1 cellular context compared by ENCODE assay signal in genomic region chr15:98565566-98565965, GRCh38.
TF ChIP-seq lines count a peak whose summit lies in the region.

No MANE protein-coding gene starts in this region.

TF ChIP-seq in IMR-90, 13 proteins besides CTCF, POLR2A, EP300 and RAD21:
- TF ChIP-seq NFE2L2 (IDR thresholded peaks at IDR 0.05; ENCODE audit: low read depth, low read length) (no peak), MAZ (IDR thresholded peaks at IDR 0.05; ENCODE audit: borderline replicate concordance, low read depth, low read length) (no peak), RCOR1 (IDR thresholded peaks at IDR 0.05; ENCODE audit: insufficient replicate concordance, low read length) (no peak), MAFK (IDR thresholded peaks at IDR 0.05; ENCODE audit: low read depth, low read length) (no peak), BHLHE40 (IDR thresholded peaks at IDR 0.05; ENCODE audit: low read depth, low read length) (no peak), MXI1 (IDR thresholded peaks at IDR 0.05; ENCODE audit: borderline replicate concordance, low read depth, low read length) (no peak), CEBPB (IDR thresholded peaks at IDR 0.05; ENCODE audit: low read depth, low read length) (no peak), FOS (IDR thresholded peaks at IDR 0.05; ENCODE audit: low read depth, low read length) (no peak), ELK1 (IDR thresholded peaks at IDR 0.05; ENCODE audit: borderline replicate concordance, low read depth, low read length) (no peak), USF2 (IDR thresholded peaks at IDR 0.05; ENCODE audit: low read depth, low read length) (no peak), CHD1 (IDR thresholded peaks at IDR 0.05; ENCODE audit: low read depth, low read length) (no peak), RFX5 (IDR thresholded peaks at IDR 0.05; ENCODE audit: low read depth, low read length) (no peak), SMC3 (IDR thresholded peaks at IDR 0.05; ENCODE audit: low read depth, low read length) (no peak)
TF ChIP-seq in IMR-90: peak in this region for 0.
